ENCODE assay signal across 1 cellular context in the genomic region with DNA sequence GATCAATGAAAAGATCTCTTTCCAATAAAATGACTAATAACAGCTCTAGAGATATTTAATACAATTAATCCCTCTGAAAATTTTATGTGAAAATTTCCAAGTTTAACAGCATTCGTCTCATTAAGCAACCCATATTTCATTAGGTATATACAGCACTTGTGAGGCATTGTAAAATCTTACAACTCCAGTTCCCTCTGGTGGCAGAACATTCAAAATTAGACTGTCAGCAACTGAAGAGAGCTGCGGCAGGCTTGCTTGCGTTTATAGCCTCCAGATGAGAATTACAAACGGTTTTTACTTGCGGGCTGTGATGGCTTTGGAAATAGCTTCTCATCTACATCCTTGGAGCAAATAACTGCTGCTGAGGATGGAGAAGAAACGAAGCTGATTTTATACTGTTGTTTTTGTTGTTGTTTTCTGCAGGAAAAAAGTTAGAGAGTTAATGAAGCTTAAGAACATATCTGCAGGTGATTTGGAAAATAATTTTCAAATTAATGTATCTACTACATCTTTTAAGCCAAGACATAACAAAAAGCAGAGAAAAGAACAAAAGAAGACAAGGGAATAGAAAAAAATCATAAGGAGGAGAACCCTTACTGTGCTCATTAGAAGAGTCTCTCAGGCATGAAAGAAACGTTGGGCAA.
TF ChIP-seq lines count a peak whose summit lies in the region.

No MANE protein-coding gene starts in this region.

TF ChIP-seq in liver, 16 proteins besides CTCF, POLR2A, EP300 and RAD21 (continued from another document):
- TF ChIP-seq, protein P1, sequence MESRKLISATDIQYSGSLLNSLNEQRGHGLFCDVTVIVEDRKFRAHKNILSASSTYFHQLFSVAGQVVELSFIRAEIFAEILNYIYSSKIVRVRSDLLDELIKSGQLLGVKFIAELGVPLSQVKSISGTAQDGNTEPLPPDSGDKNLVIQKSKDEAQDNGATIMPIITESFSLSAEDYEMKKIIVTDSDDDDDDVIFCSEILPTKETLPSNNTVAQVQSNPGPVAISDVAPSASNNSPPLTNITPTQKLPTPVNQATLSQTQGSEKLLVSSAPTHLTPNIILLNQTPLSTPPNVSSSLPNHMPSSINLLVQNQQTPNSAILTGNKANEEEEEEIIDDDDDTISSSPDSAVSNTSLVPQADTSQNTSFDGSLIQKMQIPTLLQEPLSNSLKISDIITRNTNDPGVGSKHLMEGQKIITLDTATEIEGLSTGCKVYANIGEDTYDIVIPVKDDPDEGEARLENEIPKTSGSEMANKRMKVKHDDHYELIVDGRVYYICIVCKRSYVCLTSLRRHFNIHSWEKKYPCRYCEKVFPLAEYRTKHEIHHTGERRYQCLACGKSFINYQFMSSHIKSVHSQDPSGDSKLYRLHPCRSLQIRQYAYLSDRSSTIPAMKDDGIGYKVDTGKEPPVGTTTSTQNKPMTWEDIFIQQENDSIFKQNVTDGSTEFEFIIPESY (IDR thresholded peaks at IDR 0.05), result no peak
- no peak for TF ChIP-seq GABPA (IDR thresholded peaks at IDR 0.05 in 1 of 2, conservative IDR thresholded peaks at IDR 0.05 in 1 of 2)
- TF ChIP-seq JUND (IDR thresholded peaks at IDR 0.05), result no peak
- TF ChIP-seq, protein P2, sequence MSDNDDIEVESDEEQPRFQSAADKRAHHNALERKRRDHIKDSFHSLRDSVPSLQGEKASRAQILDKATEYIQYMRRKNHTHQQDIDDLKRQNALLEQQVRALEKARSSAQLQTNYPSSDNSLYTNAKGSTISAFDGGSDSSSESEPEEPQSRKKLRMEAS (IDR thresholded peaks at IDR 0.05), result no peak
- TF ChIP-seq RXRA (IDR thresholded peaks at IDR 0.05), result no peak
- TF ChIP-seq NR2F2 (IDR thresholded peaks at IDR 0.05), result no peak
- TF ChIP-seq FOXA2 (IDR thresholded peaks at IDR 0.05), result no peak
- no peak for TF ChIP-seq FOXA1 (IDR thresholded peaks at IDR 0.05)
- no peak for TF ChIP-seq TAF1 (conservative IDR thresholded peaks at IDR 0.05)
- no peak for TF ChIP-seq YY1 (IDR thresholded peaks at IDR 0.05)
